Comparison of ENCODE assay signal across 8 cellular contexts in genomic region chr10:34937693-34938670, GRCh38.
DNase-seq lines count a peak whose midpoint lies in the region; ATAC-seq, FAIRE-seq and TF ChIP-seq lines count a peak whose summit lies in the region.
"Not testable (repeated sequence)": the region's sequence is repeated elsewhere in the genome, so short reads cannot be mapped to it uniquely, and the experiment has no call there.

No MANE protein-coding gene starts in this region.

- not testable (repeated sequence) for H3K27ac Mint-ChIP-seq in astrocyte (ENCODE audit: unreplicated experiment); endodermal cell; neural crest cell (ENCODE audit: unreplicated experiment)

- TF ChIP-seq CTCF in GM12872 (IDR thresholded peaks at IDR 0.05; ENCODE audit: insufficient read depth, low read depth, low read length) (0 out of 3 replicates have a peak, but pooled peaks have one; percentile 19), PC-3 (conservative IDR thresholded peaks at IDR 0.05; ENCODE audit: low read depth, low read length) (peak; percentile 82), astrocyte (IDR thresholded peaks at IDR 0.05; ENCODE audit: insufficient read depth, low read depth, low read length) (peak; percentile 11), endodermal cell (conservative IDR thresholded peaks at IDR 0.05) (peak; percentile 79), heart right ventricle (IDR thresholded peaks at IDR 0.05) (peak in 7 of 9 donors; percentile 14 to 37 (median 18)), neural crest cell (conservative IDR thresholded peaks at IDR 0.05) (peak; percentile 45)

- H4K20me1 ChIP-seq in PC-3 (ENCODE audit: low read length); astrocyte (ENCODE audit: insufficient read depth, low read length): not testable (repeated sequence)

- not testable (repeated sequence) for BruUV-seq in PC-3 (replicated peaks; lab: Mats Ljungman, UMichigan)

- H3K27me3 ChIP-seq in PC-3 (ENCODE audit: low read length); astrocyte (ENCODE audit: insufficient read depth, low read length); endodermal cell (ENCODE audit: control insufficient read depth, insufficient read depth, low read length, poor library complexity, severe bottlenecking); heart right ventricle: not testable (repeated sequence)

- H3K9me3 ChIP-seq in PC-3 (ENCODE audit: low read length); astrocyte (ENCODE audit: insufficient read depth, low read depth, low read length); endodermal cell (ENCODE audit: control insufficient read depth, low read length); heart right ventricle: not testable (repeated sequence)

- H3K36me3 Mint-ChIP-seq in astrocyte (ENCODE audit: low read depth, unreplicated experiment); endodermal cell (ENCODE audit: low read depth); neural crest cell (ENCODE audit: low read depth): not testable (repeated sequence)

- peak; percentile 66 for FAIRE-seq in HTR-8/SVneo (lab: Jason Lieb, UNC)
- FAIRE-seq in astrocyte (lab: Jason Lieb, UNC) = peak; percentile 80

- WGBS in endodermal cell (ENCODE audit: insufficient coverage in 1 of 2, insufficient read length in 1 of 2), 2 experiments = 75 to 77% methylated on average over 10 to 12 of the region's 12 CpGs
- WGBS in heart right ventricle, 2 donors = 74 to 79% methylated on average over 12 of the region's 12 CpGs

- intact Hi-C loops in PC-3 (cut with micrococcal nuclease); heart right ventricle (cut with DNase I): not testable (repeated sequence)

- POLR2A ChIA-PET in PC-3 (lab: Charles Lee; ENCODE audit: unreplicated experiment) = interaction anchor here (0.5 to 0.7 kb wide), 6 partner anchors 16 to 1879 kb away, joined by 3 to 19 read pairs (median 5); no protein-coding TSS in a partner anchor

- not testable (repeated sequence) for H3F3A ChIP-seq in PC-3 (ENCODE audit: low read length, unreplicated experiment)

- H3K9me3 Mint-ChIP-seq in astrocyte (ENCODE audit: unreplicated experiment); endodermal cell; neural crest cell: not testable (repeated sequence)

- H3K27ac ChIP-seq in PC-3 (ENCODE audit: low read length); astrocyte (ENCODE audit: low read depth, low read length); endodermal cell (ENCODE audit: low read depth, low read length); heart right ventricle: not testable (repeated sequence)

- H3K9ac ChIP-seq in PC-3 (ENCODE audit: low read length); astrocyte (ENCODE audit: low read length); endodermal cell (ENCODE audit: extremely low read depth, low read length, poor library complexity, severe bottlenecking): not testable (repeated sequence)

- CTCF ChIA-PET in PC-3 (lab: Charles Lee) = interaction anchor here (0.5 to 1.7 kb wide), 12 partner anchors 19 to 1682 kb away, joined by 3 to 17 read pairs (median 4); no protein-coding TSS in a partner anchor

- peak; percentile 86 for ATAC-seq in PC-3
- ATAC-seq in heart right ventricle = not testable (repeated sequence)

- H3K4me3 Mint-ChIP-seq in astrocyte (ENCODE audit: unreplicated experiment); endodermal cell; neural crest cell: not testable (repeated sequence)

- H3K4me2 ChIP-seq in PC-3 (ENCODE audit: low read length) (peak overlapping the region; percentile 38), astrocyte (ENCODE audit: low read length) (peak overlapping the region; percentile 5)

- H3K4me1 ChIP-seq in PC-3 (ENCODE audit: insufficient read depth, low read length); astrocyte (ENCODE audit: insufficient read depth, low read length); endodermal cell (ENCODE audit: control insufficient read depth, insufficient read depth, low read length): not testable (repeated sequence)
- H3K4me1 ChIP-seq in heart right ventricle = peaks cover 0 to 12% (median 0%) of the 10 kb centered on the region in 9 donors

- H3K4me3 ChIP-seq in PC-3 (ENCODE audit: low read length); astrocyte (ENCODE audit: insufficient read depth, low read depth, low read length); endodermal cell (ENCODE audit: low read length); heart right ventricle: not testable (repeated sequence)

- H3K9me2 ChIP-seq in PC-3 (replicated peaks; ENCODE audit: low read length) = not testable (repeated sequence)

- not testable (repeated sequence) for H3K27me3 Mint-ChIP-seq in astrocyte (ENCODE audit: low read depth, unreplicated experiment); endodermal cell (ENCODE audit: insufficient read depth); neural crest cell (ENCODE audit: low read depth)

- peak overlapping the region; percentile 30 for H2AFZ ChIP-seq in PC-3 (ENCODE audit: low read length)
- not testable (repeated sequence) for H2AFZ ChIP-seq in astrocyte (ENCODE audit: low read depth, low read length)

- H3K4me1 Mint-ChIP-seq in astrocyte (ENCODE audit: low read depth, unreplicated experiment) = peaks cover 20% of the 10 kb centered on the region
- H3K4me1 Mint-ChIP-seq in endodermal cell = peaks cover 21% of the 10 kb centered on the region
- H3K4me1 Mint-ChIP-seq in neural crest cell = peaks cover 22% of the 10 kb centered on the region

- DNase-seq in A172 (ENCODE audit: low spot score) (peak; percentile 37), PC-3 (peak; percentile 78), astrocyte (ENCODE audit: low read depth) (peak; percentile 56)
- DNase-seq in HTR-8/SVneo (ENCODE audit: insufficient read length, low spot score); endodermal cell; heart right ventricle; neural crest cell (ENCODE audit: low read depth, low spot score): not testable (repeated sequence)

- H3K79me2 ChIP-seq in PC-3 (ENCODE audit: low read length); astrocyte (ENCODE audit: insufficient read depth, low read length): not testable (repeated sequence)

- H3K36me3 ChIP-seq in PC-3 (ENCODE audit: low read depth, low read length); astrocyte (ENCODE audit: insufficient read depth, low read length); endodermal cell (ENCODE audit: control insufficient read depth, insufficient read depth, low read length); heart right ventricle: not testable (repeated sequence)

Comparison
In these comparisons a context has a peak if more than half of its experiments do, and no peak if none do; other contexts are left out.
1. CTCF ChIP-seq: peak in every context shown above with its lines; median percentile 82 in PC-3; 79 in endodermal cell; 45 in neural crest cell; 19 in GM12872; 18 in heart right ventricle; 11 in astrocyte.